25 cellular contexts compared by ENCODE assay signal in genomic region chr4:150039790-150040189, GRCh38. TPM values are rescaled to one million over a fixed set of nuclear protein-coding genes. Genes with fewer than 3 reads are reported as not detected.
A peak's percentile ranks its signal among the peaks of the same experiment; 100 is the strongest.
DNase-seq lines count a peak whose midpoint lies in the region; ATAC-seq and TF ChIP-seq lines count a peak whose summit lies in the region.
"Had no signal": no experiment of that assay in that cellular context is flagged by ENCODE, and none has a peak within 500 bp of the region (broad histone marks: within the 10 kb centered on the region; RNA-seq: fewer than 3 reads in every experiment).

No MANE protein-coding gene starts in this region.

- H3K4me2 ChIP-seq in OCI-LY3 (ENCODE audit: low read length) (peak overlapping the region; percentile 74), neural cell (ENCODE audit: low read length) (peak overlapping the region; percentile 35)
- H3K4me2 ChIP-seq: smooth muscle cell had no signal

- no peaks in the 10 kb centered on the region for H3K9me2 ChIP-seq in neural cell (ENCODE audit: insufficient read depth, low read length)

- H4K20me1 ChIP-seq in OCI-LY3 (ENCODE audit: insufficient read depth, low read length) (no peaks in the 10 kb centered on the region), neural cell (ENCODE audit: insufficient read depth) (no peaks in the 10 kb centered on the region)

- ATAC-seq in GM19395 (IDR thresholded peaks at IDR 0.05; ENCODE audit: unreplicated experiment): peak; percentile 44
- ATAC-seq in T-helper 17 cell: no peak
- ATAC-seq in left ventricle myocardium superior: no peak
- ATAC-seq: activated CD8-positive, alpha-beta memory T cell treated with anti-CD3 and anti-CD28 coated beads, Interleukin-2, amount 10 ng/mL, durations not matched to agents 7 days and 5 days; lower lobe of right lung; natural killer cell treated with Interleukin-12 subunit alpha and Interleukin-12 subunit beta and Interleukin-15 and Interleukin-18, amount 100 ng/mL, for 72 hours had no signal

- H3K9ac ChIP-seq in OCI-LY3 (ENCODE audit: low read length): peak overlapping the region; percentile 51
- H3K9ac ChIP-seq in neural cell (ENCODE audit: low read length): no peak overlapping the region

- TF ChIP-seq RAD21 in neural cell (conservative IDR thresholded peaks at IDR 0.05): no peak

- H3K27ac ChIP-seq in OCI-LY3 (ENCODE audit: low read length) (peak overlapping the region; percentile 91), neural cell (ENCODE audit: low read length) (no peak overlapping the region), ascending aorta (no peak overlapping the region)
- H3K27ac ChIP-seq: esophagus squamous epithelium, lower lobe of right lung, prostate gland, SJCRH30 had no signal

- H3K27me3 Mint-ChIP-seq in IgD-negative memory B cell (peaks cover 3% of the 10 kb centered on the region), T-helper 17 cell (peaks cover 31% of the 10 kb centered on the region)

- TF ChIP-seq EP300 in neural cell (conservative IDR thresholded peaks at IDR 0.05; ENCODE audit: poor library complexity, severe bottlenecking): no peak

- H3K36me3 Mint-ChIP-seq in IgD-negative memory B cell: no peaks in the 10 kb centered on the region
- H3K36me3 Mint-ChIP-seq in T-helper 17 cell (ENCODE audit: low read depth): no peaks in the 10 kb centered on the region
- H3K36me3 Mint-ChIP-seq: activated CD8-positive, alpha-beta memory T cell treated with anti-CD3 and anti-CD28 coated beads, Interleukin-2, amount 10 ng/mL, durations not matched to agents 7 days and 5 days; immature natural killer cell; natural killer cell treated with Interleukin-12 subunit alpha and Interleukin-12 subunit beta and Interleukin-15 and Interleukin-18, amount 100 ng/mL, for 72 hours had no signal

- H3K27me3 ChIP-seq in OCI-LY3 (ENCODE audit: low read depth, low read length): no peaks in the 10 kb centered on the region
- H3K27me3 ChIP-seq in neural cell (ENCODE audit: insufficient read depth, low read depth, low read length): no peaks in the 10 kb centered on the region
- no peaks in the 10 kb centered on the region for H3K27me3 ChIP-seq in ascending aorta
- H3K27me3 ChIP-seq: SJCRH30 had no signal

- peaks cover 0 to 7% (median 5%) of the 10 kb centered on the region in 3 donors for H3K9me3 Mint-ChIP-seq in IgD-negative memory B cell

- peak overlapping the region in 2 of 3 donors; percentile 4 to 60 for H3K27ac Mint-ChIP-seq in IgD-negative memory B cell
- no peak overlapping the region for H3K27ac Mint-ChIP-seq in T-helper 17 cell
- H3K27ac Mint-ChIP-seq: activated CD8-positive, alpha-beta memory T cell treated with anti-CD3 and anti-CD28 coated beads, Interleukin-2, amount 10 ng/mL, durations not matched to agents 7 days and 5 days; immature natural killer cell; natural killer cell treated with Interleukin-12 subunit alpha and Interleukin-12 subunit beta and Interleukin-15 and Interleukin-18, amount 100 ng/mL, for 72 hours had no signal

- H3K4me1 ChIP-seq in OCI-LY3 (ENCODE audit: low read length) (peaks cover 53% of the 10 kb centered on the region), ascending aorta (no peaks in the 10 kb centered on the region)
- H3K4me1 ChIP-seq: esophagus squamous epithelium, lower lobe of right lung, prostate gland, SJCRH30 had no signal

- H3K9me3 ChIP-seq in OCI-LY3 (ENCODE audit: insufficient read depth, low read length): peaks cover 26% of the 10 kb centered on the region; the same call in 1 of the 2 replicates
- H3K9me3 ChIP-seq in neural cell (ENCODE audit: low read length): peaks cover 5% of the 10 kb centered on the region
- no peaks in the 10 kb centered on the region for H3K9me3 ChIP-seq in ascending aorta
- H3K9me3 ChIP-seq in T-helper 17 cell (ENCODE audit: control insufficient read depth, low read length, poor library complexity, severe bottlenecking): no peaks in the 10 kb centered on the region
- H3K9me3 ChIP-seq: esophagus squamous epithelium, lower lobe of right lung, prostate gland, SJCRH30 had no signal

- H3K4me3 ChIP-seq in OCI-LY3 (ENCODE audit: low read length): peak overlapping the region; percentile 55
- H3K4me3 ChIP-seq in neural cell (ENCODE audit: low read length): peak overlapping the region; percentile 33
- no peak overlapping the region for H3K4me3 ChIP-seq in ascending aorta
- H3K4me3 ChIP-seq: esophagus squamous epithelium, lower lobe of right lung, prostate gland, SJCRH30, smooth muscle cell had no signal

- no peak overlapping the region for H2AFZ ChIP-seq in OCI-LY3 (ENCODE audit: low read depth, low read length)
- no peak overlapping the region for H2AFZ ChIP-seq in neural cell (ENCODE audit: low read depth, low read length)

- no peak for TF ChIP-seq CTCF in OCI-LY3 (IDR thresholded peaks at IDR 0.05; ENCODE audit: low read depth, low read length)
- TF ChIP-seq CTCF in neural cell (IDR thresholded peaks at IDR 0.05; ENCODE audit: poor library complexity, severe bottlenecking): no peak
- no peak for TF ChIP-seq CTCF in ascending aorta (IDR thresholded peaks at IDR 0.05)

- intact Hi-C loops in ascending aorta (cut with DNase I): no loop called here
- intact Hi-C loops in left ventricle myocardium superior (cut with micrococcal nuclease): no loop called here

- peak overlapping the region in 3 of 4 donors; percentile 5 to 81 (median 9) for H3K4me3 Mint-ChIP-seq in IgD-negative memory B cell
- no peak overlapping the region for H3K4me3 Mint-ChIP-seq in T-helper 17 cell
- H3K4me3 Mint-ChIP-seq: activated CD8-positive, alpha-beta memory T cell treated with anti-CD3 and anti-CD28 coated beads, Interleukin-2, amount 10 ng/mL, durations not matched to agents 7 days and 5 days; immature natural killer cell; natural killer cell treated with Interleukin-12 subunit alpha and Interleukin-12 subunit beta and Interleukin-15 and Interleukin-18, amount 100 ng/mL, for 72 hours had no signal

- H3F3A ChIP-seq in neural cell (ENCODE audit: insufficient read depth, low read length, poor library complexity, severe bottlenecking): no peaks in the 10 kb centered on the region

- H3K36me3 ChIP-seq in OCI-LY3 (replicated peaks; ENCODE audit: low read depth, low read length) (peaks cover 30% of the 10 kb centered on the region), neural cell (ENCODE audit: insufficient read depth, low read length) (no peaks in the 10 kb centered on the region), ascending aorta (no peaks in the 10 kb centered on the region)
- H3K36me3 ChIP-seq: esophagus squamous epithelium, lower lobe of right lung, prostate gland, SJCRH30 had no signal

- H3K79me2 ChIP-seq in OCI-LY3 (ENCODE audit: low read length): no peaks in the 10 kb centered on the region
- H3K79me2 ChIP-seq in neural cell (replicated peaks; ENCODE audit: insufficient read depth, low read length): no peaks in the 10 kb centered on the region

- DNase-seq in ascending aorta (ENCODE audit: low spot score in 2 of 2) (no peak), T-helper 17 cell (no peak), left ventricle myocardium superior (no peak)
- DNase-seq: activated CD4-positive, CD25-positive, alpha-beta regulatory T cell treated with anti-CD3 and anti-CD28 coated beads, Interleukin-2, amount 50 U/mL, for 72 hours; activated CD8-positive, alpha-beta memory T cell treated with anti-CD3 and anti-CD28 coated beads, Interleukin-2, amount 10 ng/mL, durations not matched to agents 7 days and 5 days; activated effector memory CD4-positive, alpha-beta T cell treated with Interleukin-2 at 50 U/mL for 16 hours; AML-193; amniotic stem cell; Calu3; effector CD4-positive, alpha-beta T cell; esophagus squamous epithelium; immature natural killer cell; KG1; lower lobe of right lung; NCI-H1092 treated with DMSO at 0.1 percent for 48 hours; NCI-H2227 treated with DMSO at 0.1 percent for 48 hours; OCI-M1; SJCRH30 had no signal

- H3K4me1 Mint-ChIP-seq in IgD-negative memory B cell (peaks cover 15 to 23% (median 22%) of the 10 kb centered on the region in 3 donors), T-helper 17 cell (no peaks in the 10 kb centered on the region)
- H3K4me1 Mint-ChIP-seq: activated CD8-positive, alpha-beta memory T cell treated with anti-CD3 and anti-CD28 coated beads, Interleukin-2, amount 10 ng/mL, durations not matched to agents 7 days and 5 days; immature natural killer cell had no signal

TF ChIP-seq in neural cell, 6 proteins besides CTCF, POLR2A, EP300 and RAD21:
- TF ChIP-seq SMC3 (conservative IDR thresholded peaks at IDR 0.05; ENCODE audit: poor library complexity): no peak
- no peak for TF ChIP-seq MXI1 (conservative IDR thresholded peaks at IDR 0.05; ENCODE audit: poor library complexity, severe bottlenecking)
- peak; percentile 15 for TF ChIP-seq POLR2AphosphoS5 (IDR thresholded peaks at IDR 0.05)
- no peak for TF ChIP-seq EZH2 (IDR thresholded peaks at IDR 0.05; ENCODE audit: borderline replicate concordance, insufficient read depth, low read length, poor library complexity, severe bottlenecking)

RNA-seq across cellular contexts. Expression of gene DCLK2, which starts 38.5 kb away (rescaled TPM):
- polyA plus RNA-seq in IgD-negative memory B cell (2.3 TPM), neural cell (134 and 154 TPM in 2 replicates)
- polyA minus RNA-seq in neural cell: 225 and 228 TPM in 2 replicates
- total RNA-seq in ascending aorta (34.2 TPM), T-helper 17 cell (not detected), left ventricle myocardium superior (27.5 TPM)
- polyA plus RNA-seq: immature natural killer cell had no signal

Comparison
In these comparisons a context has a peak if more than half of its experiments do, and no peak if none do; other contexts are left out.
1. H3K4me3 ChIP-seq: peak in OCI-LY3 (single experiment) and neural cell (single experiment); none in ascending aorta (0 of 2).
2. RNA of gene DCLK2, which starts 38.5 kb away (total RNA-seq): 34.2 TPM in ascending aorta (single experiment) and 27.5 TPM in left ventricle myocardium superior (single experiment); not detected in T-helper 17 cell; every median in the first group is over 10 times any median in the second.